ENCODE assay signal across 8 cellular contexts in the genomic region with DNA sequence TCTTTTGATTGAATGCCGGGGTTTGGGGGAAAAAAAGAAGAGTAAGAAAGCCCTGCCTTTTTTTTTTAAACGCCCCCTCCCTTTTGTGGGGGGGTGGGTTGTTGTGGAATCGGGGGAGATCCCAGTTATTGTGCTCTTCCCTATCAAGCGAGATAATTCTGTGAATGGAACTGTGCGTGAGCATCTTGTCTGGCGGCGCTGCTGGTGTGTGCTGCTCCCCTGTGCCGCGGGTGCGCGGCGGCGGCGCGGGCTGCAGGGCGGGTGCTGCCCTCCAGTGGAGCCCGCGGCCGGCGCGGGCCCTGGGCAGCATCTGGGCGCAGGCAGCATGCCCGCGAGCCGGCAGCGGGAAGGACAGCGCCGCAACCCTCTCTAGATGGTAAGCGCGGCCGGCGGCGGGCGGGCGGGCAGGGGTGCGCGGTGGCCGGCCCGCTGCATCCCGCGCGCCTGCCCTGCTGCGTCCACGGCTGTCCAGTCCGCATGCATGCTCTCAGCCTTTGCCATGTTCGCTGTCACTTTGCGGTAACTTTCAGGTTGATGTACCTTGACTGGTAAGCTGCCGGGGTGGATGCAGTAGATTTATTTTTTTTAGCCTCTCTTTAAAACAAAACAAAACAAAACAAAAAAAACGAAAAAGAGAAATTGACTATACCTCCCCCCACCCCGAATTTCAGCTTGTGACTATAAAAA.
DNase-seq lines count a peak whose midpoint lies in the region; ATAC-seq and TF ChIP-seq lines count a peak whose summit lies in the region.

No MANE protein-coding gene starts in this region.

- no peak overlapping the region for H3K27ac ChIP-seq in coronary artery

- DNase-seq in NCI-H1930 (lab: John Stamatoyannopoulos, UW) (peak; percentile 25 to 63), coronary artery (ENCODE audit: low spot score) (no peak), left lobe of liver (ENCODE audit: low spot score) (peak; percentile 78), UCSD-AML1 (lab: John Stamatoyannopoulos, UW; ENCODE audit: unreplicated experiment) (no peak)
- DNase-seq in activated CD4-positive, CD25-positive, alpha-beta regulatory T cell treated with anti-CD3 and anti-CD28 coated beads, Interleukin-2, amount 50 U/mL, for 72 hours: peak; percentile 40
- DNase-seq in stimulated activated CD4-positive, alpha-beta T cell treated with anti-CD3 and anti-CD28 coated beads, Interleukin-1b, Interleukin-23, amount 100 ng/mL, for 1 hour (ENCODE audit: low read depth in 2 of 2): peak; percentile 6 to 8

- no peak overlapping the region for H3K4me3 ChIP-seq in GM12875 (ENCODE audit: low read depth, low read length)
- H3K4me3 ChIP-seq in coronary artery: peak overlapping the region; percentile 70

- TF ChIP-seq CTCF in GM12875 (IDR thresholded peaks at IDR 0.05; ENCODE audit: borderline replicate concordance, insufficient read depth, low read depth, low read length) (peak; percentile 25; the same call in 1 of the 2 replicates), coronary artery (IDR thresholded peaks at IDR 0.05) (peak; percentile 77)

- ATAC-seq in left lobe of liver (peak; percentile 96), GM18909 (IDR thresholded peaks at IDR 0.05; ENCODE audit: poor library complexity, unreplicated experiment) (no peak)

Comparison
In these comparisons a context has a peak if more than half of its experiments do, and no peak if none do; other contexts are left out.
1. DNase-seq: peak in NCI-H1930 (2 of 2), activated CD4-positive, CD25-positive, alpha-beta regulatory T cell treated with anti-CD3 and anti-CD28 coated beads, Interleukin-2, amount 50 U/mL, for 72 hours (single experiment), left lobe of liver (single experiment) and stimulated activated CD4-positive, alpha-beta T cell treated with anti-CD3 and anti-CD28 coated beads, Interleukin-1b, Interleukin-23, amount 100 ng/mL, for 1 hour (2 of 2); none in coronary artery (single experiment) and UCSD-AML1 (single experiment).